16 cellular contexts compared by ENCODE assay signal in genomic region chr6:11346516-11346915, GRCh38.
A peak's percentile ranks its signal among the peaks of the same experiment; 100 is the strongest.
DNase-seq lines count a peak whose midpoint lies in the region; ATAC-seq and TF ChIP-seq lines count a peak whose summit lies in the region.
"Had no signal": no experiment of that assay in that cellular context is flagged by ENCODE, and none has a peak within 500 bp of the region (broad histone marks: within the 10 kb centered on the region; RNA-seq: fewer than 3 reads in every experiment).

No MANE protein-coding gene starts in this region.

- POLR2A ChIA-PET in activated CD4-positive, alpha-beta T cell treated with anti-CD3 and anti-CD28 coated beads for 36 hours (lab: Charles Lee), result no interaction called here

- peaks cover 0 to 92% (median 30%) of the 10 kb centered on the region in 6 donors for H3K4me1 ChIP-seq in spleen
- H3K4me1 ChIP-seq: pancreas had no signal

- peaks cover 48% of the 10 kb centered on the region for H3K36me3 Mint-ChIP-seq in activated CD4-positive, alpha-beta T cell treated with anti-CD3 and anti-CD28 coated beads for 36 hours (ENCODE audit: low read depth)

- H3K4me3 ChIP-seq in spleen, result no peak overlapping the region
- H3K4me3 ChIP-seq: pancreas, Peyer's patch had no signal

- DNase-seq in renal cortical epithelial cell (ENCODE audit: low read depth), result peak; percentile 91
- DNase-seq in COLO829 (ENCODE audit: low spot score), result no peak
- DNase-seq in spleen, result no peak
- no peak for DNase-seq in activated CD4-positive, alpha-beta T cell treated with anti-CD3 and anti-CD28 coated beads for 36 hours
- no peak for DNase-seq in dermis blood vessel endothelial cell
- DNase-seq: activated CD8-positive, alpha-beta memory T cell treated with anti-CD3 and anti-CD28 coated beads, Interleukin-2, amount 50 U/mL, for 48 hours; aorta; effector memory CD4-positive, alpha-beta T cell; Kasumi-1; pancreas; Peyer's patch; stimulated activated CD4-positive, alpha-beta T cell treated with anti-CD3 and anti-CD28 coated beads, Interleukin-2, amount 100 ng/mL, for 24 hours; T1000 had no signal

- no peak overlapping the region for H3K4me3 Mint-ChIP-seq in activated CD4-positive, alpha-beta T cell treated with anti-CD3 and anti-CD28 coated beads for 36 hours

- peaks cover 84% of the 10 kb centered on the region for H3K4me1 Mint-ChIP-seq in activated CD4-positive, alpha-beta T cell treated with anti-CD3 and anti-CD28 coated beads for 36 hours

- no peaks in the 10 kb centered on the region for H3K9me3 ChIP-seq in spleen
- H3K9me3 ChIP-seq: pancreas, Peyer's patch had no signal

- H3K27me3 Mint-ChIP-seq in activated CD4-positive, alpha-beta T cell treated with anti-CD3 and anti-CD28 coated beads for 36 hours, result no peaks in the 10 kb centered on the region

- H3K27ac ChIP-seq in spleen, result peak overlapping the region in 1 of 8 donors; percentile 14
- H3K27ac ChIP-seq: pancreas had no signal

- TF ChIP-seq CTCF in spleen (IDR thresholded peaks at IDR 0.05 in 8 of 11, conservative IDR thresholded peaks at IDR 0.05 in 3 of 11), result no peak

- no peak for TF ChIP-seq POLR2A in spleen (IDR thresholded peaks at IDR 0.05)

- H3K27me3 ChIP-seq in spleen (replicated peaks in 1 of 7), result no peaks in the 10 kb centered on the region
- H3K27me3 ChIP-seq: pancreas, Peyer's patch had no signal

- intact Hi-C loops in spleen (cut with DNase I; ENCODE audit: low total_unique reads), result no loop called here
- intact Hi-C loops in activated CD4-positive, alpha-beta T cell treated with anti-CD3 and anti-CD28 coated beads for 36 hours (cut with DNase I, micrococcal nuclease), result no loop called here

- WGBS in spleen, 5 donors, result 63 to 95% (median 82%) methylated on average over 1 of the region's 1 CpG

- H3K36me3 ChIP-seq in spleen, result peaks cover 0 to 25% (median 2%) of the 10 kb centered on the region in 6 donors
- H3K36me3 ChIP-seq: pancreas, Peyer's patch had no signal

- H3K27ac Mint-ChIP-seq in activated CD4-positive, alpha-beta T cell treated with anti-CD3 and anti-CD28 coated beads for 36 hours, result no peak overlapping the region

- peaks cover 3% of the 10 kb centered on the region for H3K9me3 Mint-ChIP-seq in activated CD4-positive, alpha-beta T cell treated with anti-CD3 and anti-CD28 coated beads for 36 hours (ENCODE audit: low read depth)

- CTCF ChIA-PET in activated CD4-positive, alpha-beta T cell treated with anti-CD3 and anti-CD28 coated beads for 36 hours (lab: Charles Lee), result interaction anchor here (1.4 kb wide), 1 partner anchor 150 kb away, joined by 5 read pairs; no protein-coding TSS in a partner anchor

- ATAC-seq in GM19023 (IDR thresholded peaks at IDR 0.05; ENCODE audit: unreplicated experiment), result peak; percentile 72
- peak; percentile 61 for ATAC-seq in HG02642 (IDR thresholded peaks at IDR 0.05; ENCODE audit: poor library complexity, unreplicated experiment)
- peak; percentile 46 for ATAC-seq in HG03575 (IDR thresholded peaks at IDR 0.05; ENCODE audit: extremely low read depth, insufficient number of reproducible peaks, low FRiP score, unreplicated experiment)
- ATAC-seq in activated CD4-positive, alpha-beta T cell treated with anti-CD3 and anti-CD28 coated beads for 36 hours, result no peak
- ATAC-seq: pancreas had no signal
